Comparison of ENCODE assay signal across 8 cellular contexts in the genomic region with DNA sequence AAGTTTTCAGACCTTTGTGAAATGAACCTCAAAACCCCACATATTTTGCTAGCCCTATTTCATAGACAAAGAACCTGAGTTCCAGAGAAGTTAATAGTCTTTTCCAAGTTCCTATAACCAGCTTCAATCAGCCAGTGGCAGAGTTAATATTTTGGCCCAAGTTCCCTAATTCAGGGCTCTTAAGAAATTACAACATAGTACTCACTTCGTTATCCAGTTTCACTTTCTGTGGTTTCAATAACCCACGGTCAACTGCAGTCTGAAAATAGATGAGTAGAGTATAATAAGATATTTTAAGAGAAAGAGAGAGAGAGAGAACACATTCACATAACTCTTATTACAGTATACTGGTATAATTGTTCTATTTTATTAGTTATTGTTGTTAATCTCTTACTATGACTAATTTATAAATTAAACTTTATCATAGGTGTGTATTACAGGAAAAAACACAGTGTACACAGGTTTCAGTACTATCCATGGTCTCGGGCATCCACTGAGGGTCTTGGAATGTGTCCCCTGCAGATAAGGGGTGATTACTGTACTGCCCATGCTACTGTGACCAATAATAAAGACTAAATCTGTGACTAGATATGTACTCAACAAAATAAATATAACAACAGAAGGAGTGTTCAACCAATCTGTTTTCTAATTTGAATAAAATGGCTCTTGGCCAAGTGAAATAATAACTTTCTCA. TPM values are rescaled to one million over a fixed set of nuclear protein-coding genes. Genes with fewer than 3 reads are reported as not detected.
DNase-seq lines count a peak whose midpoint lies in the region; ATAC-seq and TF ChIP-seq lines count a peak whose summit lies in the region.

No MANE protein-coding gene starts in this region.

- intact Hi-C loops in right cardiac atrium (cut with DNase I) = no loop called here
- intact Hi-C loops in activated T-helper 1 cell treated with anti-CD3 and anti-CD28 coated beads, Interleukin-12 subunit alpha, Interleukin-12 subunit beta, Interleukin-2, Interleukin-4 antibody, amounts not matched to agents 30 ng/mL and 10 ng/mL and 1 ng/mL, durations not matched to agents 14 hours and 24 hours and 36 hours (cut with micrococcal nuclease) = no loop called here

- DNase-seq in SK-N-SH (no peak), right cardiac atrium (no peak), ecto neural progenitor cell (ENCODE audit: low spot score) (no peak)
- no peak for DNase-seq in activated T-helper 1 cell treated with anti-CD3 and anti-CD28 coated beads, Interleukin-12 subunit alpha, Interleukin-12 subunit beta, Interleukin-2, Interleukin-4 antibody, amounts not matched to agents 30 ng/mL and 10 ng/mL and 1 ng/mL, durations not matched to agents 14 hours and 24 hours and 36 hours (ENCODE audit: low spot score)
- no peak for DNase-seq in stimulated activated CD4-positive, alpha-beta T cell treated with anti-CD3 and anti-CD28 coated beads, Interleukin-2, amount 100 ng/mL, for 24 hours

- H3K4me2 ChIP-seq in SK-N-SH = no peak overlapping the region
- H3K4me2 ChIP-seq in SU-DHL-6 (ENCODE audit: low read depth, low read length, poor library complexity, severe bottlenecking) = peak overlapping the region; percentile 25

- H3K9me2 ChIP-seq in SK-N-SH (no peaks in the 10 kb centered on the region), SU-DHL-6 (replicated peaks; ENCODE audit: insufficient read depth, low read length) (no peaks in the 10 kb centered on the region)

- ATAC-seq in SK-N-SH treated with all-trans-retinoic acid at 6 μM for 48 hours (peak; percentile 61; the same call in 2 of the 3 replicates), HG03045 (IDR thresholded peaks at IDR 0.05; ENCODE audit: unreplicated experiment) (peak; percentile 77), right cardiac atrium (peak; percentile 81 to 89)

- H3K36me3 ChIP-seq in SK-N-SH (replicated peaks in 1 of 2; ENCODE audit: control insufficient read depth in 1 of 2, insufficient read depth in 2 of 2, low read length in 1 of 2) = no peaks in the 10 kb centered on the region
- no peaks in the 10 kb centered on the region for H3K36me3 ChIP-seq in SU-DHL-6 (ENCODE audit: low read length)

- H3K9ac ChIP-seq in SK-N-SH (no peak overlapping the region), SU-DHL-6 (ENCODE audit: low read length) (no peak overlapping the region)

- no peak for TF ChIP-seq EP300 in SK-N-SH (IDR thresholded peaks at IDR 0.05; ENCODE audit: borderline replicate concordance in 1 of 2, low read depth in 1 of 2, low read length in 1 of 2)

- H3F3A ChIP-seq in SK-N-SH (replicated peaks; ENCODE audit: insufficient read depth) (peaks cover 4% of the 10 kb centered on the region), SU-DHL-6 (ENCODE audit: insufficient read depth) (no peaks in the 10 kb centered on the region)

- H3K27me3 ChIP-seq in SK-N-SH (ENCODE audit: insufficient read depth) = no peaks in the 10 kb centered on the region
- no peaks in the 10 kb centered on the region for H3K27me3 ChIP-seq in SU-DHL-6 (ENCODE audit: low read length)
- no peaks in the 10 kb centered on the region for H3K27me3 ChIP-seq in right cardiac atrium (ENCODE audit: control insufficient read depth, insufficient read depth)

- no peak overlapping the region; the same call in 1 of the 2 replicates for H2AFZ ChIP-seq in SK-N-SH (ENCODE audit: low read depth)
- no peak overlapping the region for H2AFZ ChIP-seq in SU-DHL-6 (ENCODE audit: low read depth, low read length, severe bottlenecking)

- no peaks in the 10 kb centered on the region for H3K36me3 Mint-ChIP-seq in activated T-helper 1 cell treated with anti-CD3 and anti-CD28 coated beads, Interleukin-12 subunit alpha, Interleukin-12 subunit beta, Interleukin-2, Interleukin-4 antibody, amounts not matched to agents 30 ng/mL and 10 ng/mL and 1 ng/mL, durations not matched to agents 14 hours and 24 hours and 36 hours (ENCODE audit: low read depth)

- no peaks in the 10 kb centered on the region for H3K79me2 ChIP-seq in SK-N-SH (ENCODE audit: insufficient read depth)
- no peaks in the 10 kb centered on the region for H3K79me2 ChIP-seq in SU-DHL-6 (ENCODE audit: insufficient read depth, low read length)

- no peak for TF ChIP-seq RAD21 in SK-N-SH (IDR thresholded peaks at IDR 0.05; ENCODE audit: low read length)

- CTCF ChIA-PET in SK-N-SH (lab: Yijun Ruan, JAX) = interaction anchor here (1.2 kb wide), 1 partner anchor 79 kb away, joined by 4 read pairs; no protein-coding TSS in a partner anchor

- H3K9me3 Mint-ChIP-seq in activated T-helper 1 cell treated with anti-CD3 and anti-CD28 coated beads, Interleukin-12 subunit alpha, Interleukin-12 subunit beta, Interleukin-2, Interleukin-4 antibody, amounts not matched to agents 30 ng/mL and 10 ng/mL and 1 ng/mL, durations not matched to agents 14 hours and 24 hours and 36 hours = no peaks in the 10 kb centered on the region

- H3K9me3 ChIP-seq in SK-N-SH = no peaks in the 10 kb centered on the region
- H3K9me3 ChIP-seq in SU-DHL-6 (ENCODE audit: insufficient read depth, low read length) = no peaks in the 10 kb centered on the region
- no peaks in the 10 kb centered on the region for H3K9me3 ChIP-seq in right cardiac atrium (ENCODE audit: control insufficient read depth, low read length)

- TF ChIP-seq CTCF in SK-N-SH (IDR thresholded peaks at IDR 0.05) (no peak), SU-DHL-6 (IDR thresholded peaks at IDR 0.05; ENCODE audit: insufficient read depth, low read length, poor library complexity, severe bottlenecking) (no peak)

- H3K4me1 Mint-ChIP-seq in activated T-helper 1 cell treated with anti-CD3 and anti-CD28 coated beads, Interleukin-12 subunit alpha, Interleukin-12 subunit beta, Interleukin-2, Interleukin-4 antibody, amounts not matched to agents 30 ng/mL and 10 ng/mL and 1 ng/mL, durations not matched to agents 14 hours and 24 hours and 36 hours (ENCODE audit: low read depth) = peaks cover 16% of the 10 kb centered on the region

- H3K4me3 ChIP-seq in SK-N-SH (ENCODE audit: low read depth in 2 of 2, low read length in 1 of 2) (no peak overlapping the region), SU-DHL-6 (ENCODE audit: insufficient read depth, low read length, poor library complexity, severe bottlenecking) (no peak overlapping the region), right cardiac atrium (ENCODE audit: low read length) (peak overlapping the region; percentile 48)

- 81% methylated on average over 3 of the region's 3 CpGs for WGBS in SK-N-SH (ENCODE audit: low lambda C conversion rate)
- 9% methylated on average over 3 of the region's 3 CpGs for whole genome bisulfite sequencing in right cardiac atrium

- H3K27me3 Mint-ChIP-seq in activated T-helper 1 cell treated with anti-CD3 and anti-CD28 coated beads, Interleukin-12 subunit alpha, Interleukin-12 subunit beta, Interleukin-2, Interleukin-4 antibody, amounts not matched to agents 30 ng/mL and 10 ng/mL and 1 ng/mL, durations not matched to agents 14 hours and 24 hours and 36 hours (ENCODE audit: insufficient read depth) = peaks cover 6% of the 10 kb centered on the region

- no peak overlapping the region for H3K27ac Mint-ChIP-seq in activated T-helper 1 cell treated with anti-CD3 and anti-CD28 coated beads, Interleukin-12 subunit alpha, Interleukin-12 subunit beta, Interleukin-2, Interleukin-4 antibody, amounts not matched to agents 30 ng/mL and 10 ng/mL and 1 ng/mL, durations not matched to agents 14 hours and 24 hours and 36 hours

- H3K27ac ChIP-seq in SK-N-SH (ENCODE audit: low read depth in 2 of 2, low read length in 1 of 2) (no peak overlapping the region), SU-DHL-6 (ENCODE audit: low read depth, low read length) (no peak overlapping the region), right cardiac atrium (ENCODE audit: low read length) (peak overlapping the region; percentile 70)

- H4K20me1 ChIP-seq in SK-N-SH (ENCODE audit: insufficient read depth) = no peaks in the 10 kb centered on the region
- H4K20me1 ChIP-seq in SU-DHL-6 (ENCODE audit: low read depth, low read length) = no peaks in the 10 kb centered on the region; the same call in 1 of the 2 replicates

- POLR2A ChIA-PET in SK-N-SH (lab: Yijun Ruan, JAX) = no interaction called here

- H3K4me3 Mint-ChIP-seq in activated T-helper 1 cell treated with anti-CD3 and anti-CD28 coated beads, Interleukin-12 subunit alpha, Interleukin-12 subunit beta, Interleukin-2, Interleukin-4 antibody, amounts not matched to agents 30 ng/mL and 10 ng/mL and 1 ng/mL, durations not matched to agents 14 hours and 24 hours and 36 hours = no peak overlapping the region

- no peaks in the 10 kb centered on the region; a peak in 1 of 4 replicates for H3K4me1 ChIP-seq in SK-N-SH (ENCODE audit: control insufficient read depth in 1 of 2, insufficient read depth in 2 of 2, low read depth in 1 of 2, low read length in 1 of 2)
- H3K4me1 ChIP-seq in right cardiac atrium (ENCODE audit: control insufficient read depth, insufficient read depth, low read length) = peaks cover 4% of the 10 kb centered on the region

TF ChIP-seq in SK-N-SH treated with all-trans-retinoic acid at 6 μM for 48 hours, 23 proteins besides CTCF, POLR2A, EP300 and RAD21 (continues in another document):
- TF ChIP-seq ISL1 (CRISPR knock-in tag; IDR thresholded peaks at IDR 0.05) = no peak

RNA-seq across cellular contexts. Expression of a gene that starts 9.3 kb away (rescaled TPM):
- polyA plus RNA-seq in SK-N-SH (2012; rRNA removed) = 0.02 and 0.06 TPM in 2 replicates
- polyA plus RNA-seq in SK-N-SH (2012; cell fraction: cytosol; rRNA removed) = 0.01 and 0.10 TPM in 2 replicates
- polyA plus RNA-seq in SK-N-SH (2012; cell fraction: nucleus; rRNA removed) = 0.13 and 0.30 TPM in 2 replicates
- total RNA-seq in right cardiac atrium = 10 to 100 TPM; 11.1 to 14.5 (median 12.8) TPM
- 13.1 TPM for polyA plus RNA-seq in right cardiac atrium
- total RNA-seq in activated T-helper 1 cell treated with anti-CD3 and anti-CD28 coated beads, Interleukin-12 subunit alpha, Interleukin-12 subunit beta, Interleukin-2, Interleukin-4 antibody, amounts not matched to agents 30 ng/mL and 10 ng/mL and 1 ng/mL, durations not matched to agents 14 hours and 24 hours and 36 hours = not detected in 2 replicates

RNA-seq across cellular contexts. Expression of a gene that starts 30.9 kb away (rescaled TPM):
- polyA plus RNA-seq in SK-N-SH (2012; rRNA removed) = 0.11 and 0.26 TPM in 2 replicates
- 0.09 and 0.10 TPM in 2 replicates for polyA plus RNA-seq in SK-N-SH (2012; cell fraction: cytosol; rRNA removed)
- 0.15 and 0.32 TPM in 2 replicates for polyA plus RNA-seq in SK-N-SH (2012; cell fraction: nucleus; rRNA removed)
- under 1 TPM in 3 of 4 donors, not detected in 1; 0.32 to 0.85 (median 0.71) TPM for total RNA-seq in right cardiac atrium
- polyA plus RNA-seq in right cardiac atrium = 0.18 TPM
- not detected in 2 replicates for total RNA-seq in activated T-helper 1 cell treated with anti-CD3 and anti-CD28 coated beads, Interleukin-12 subunit alpha, Interleukin-12 subunit beta, Interleukin-2, Interleukin-4 antibody, amounts not matched to agents 30 ng/mL and 10 ng/mL and 1 ng/mL, durations not matched to agents 14 hours and 24 hours and 36 hours

Comparison
In these comparisons a context has a peak if more than half of its experiments do, and no peak if none do; other contexts are left out.
1. RNA of a gene that starts 9.3 kb away (total RNA-seq): 11.1 to 14.5 TPM in right cardiac atrium; not detected in activated T-helper 1 cell treated with anti-CD3 and anti-CD28 coated beads, Interleukin-12 subunit alpha, Interleukin-12 subunit beta, Interleukin-2, Interleukin-4 antibody, amounts not matched to agents 30 ng/mL and 10 ng/mL and 1 ng/mL, durations not matched to agents 14 hours and 24 hours and 36 hours; every median in the first group is over 10 times any median in the second.
2. Peak in every context shown above with its lines, with median percentiles within 50 percentile points of each other: ATAC-seq.